ENCODE assay signal across 8 cellular contexts in the genomic region with DNA sequence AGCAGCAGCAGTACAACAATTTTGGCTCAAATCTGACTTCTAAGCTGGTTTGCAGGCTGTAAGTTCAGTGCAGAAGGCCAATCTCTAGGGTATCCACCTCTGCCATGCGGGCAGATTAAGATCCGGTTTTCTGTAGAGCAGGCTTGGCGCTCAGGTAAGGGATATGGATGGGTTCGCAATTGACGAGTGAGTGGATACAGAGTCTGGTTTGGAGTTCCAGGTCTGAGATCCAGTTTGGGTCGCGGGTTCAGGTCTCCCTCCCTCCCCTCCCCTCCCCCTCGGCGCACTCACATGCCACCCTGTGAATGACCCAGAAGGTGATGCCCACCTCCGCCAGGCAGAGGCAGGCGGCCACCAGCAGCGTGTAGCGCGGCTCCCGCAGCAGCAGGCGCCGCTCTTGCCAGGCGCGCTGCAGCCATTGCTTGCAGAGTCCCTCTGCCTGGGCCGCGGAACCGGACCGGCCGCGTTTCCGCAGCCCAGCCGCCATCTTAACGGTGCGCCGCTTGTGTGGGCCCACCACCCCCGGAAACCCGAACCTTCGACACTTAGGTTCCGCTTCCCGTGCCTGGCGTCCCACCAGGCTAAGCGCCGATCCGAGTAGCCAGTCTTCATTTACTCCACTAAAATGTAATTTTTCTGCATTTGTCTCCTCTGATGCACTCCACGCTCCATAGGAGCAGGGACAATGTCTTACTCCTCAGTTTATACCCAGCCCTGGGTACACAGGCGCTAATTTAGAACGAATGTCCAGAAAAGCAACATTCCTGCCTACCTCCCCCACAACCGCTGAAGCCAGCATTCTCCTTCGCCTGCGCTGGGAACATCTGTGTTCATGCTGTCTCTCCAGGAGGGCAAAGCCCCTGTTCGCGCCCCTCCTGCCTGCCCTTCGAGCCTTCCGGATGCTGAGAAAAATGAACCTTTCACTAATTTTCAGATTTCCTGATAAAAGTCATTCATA. TPM values are rescaled to one million over a fixed set of nuclear protein-coding genes. Genes with fewer than 3 reads are reported as not detected.
DNase-seq lines count a peak whose midpoint lies in the region; ATAC-seq, FAIRE-seq and TF ChIP-seq lines count a peak whose summit lies in the region.

TSS of gene ALG3 (minus strand) at position 509 of the 958 bp plus-strand sequence. CDS start at position 487, 22 bp downstream.

- H3K27me3 Mint-ChIP-seq in CD14-positive monocyte (ENCODE audit: low read depth in 3 of 3): peaks cover 0 to 3% (median under 1%) of the 10 kb centered on the region in 3 donors

- H3K36me3 ChIP-seq in NT2/D1 (ENCODE audit: insufficient read depth, insufficient read length, low read length) (peaks cover 28% of the 10 kb centered on the region), endothelial cell of umbilical vein (ENCODE audit: control insufficient read depth in 2 of 2, extremely low read depth in 1 of 2, insufficient read depth in 2 of 2, low read length in 2 of 2) (peaks cover 0 to 10% of the 10 kb centered on the region in 2 experiments)

- peak; percentile 42 for FAIRE-seq in endothelial cell of umbilical vein (lab: Jason Lieb, UNC)

- H3K9me1 ChIP-seq in endothelial cell of umbilical vein (replicated peaks; ENCODE audit: control insufficient read depth, extremely low read depth, insufficient read depth, low read length): no peaks in the 10 kb centered on the region

- H3K9me3 Mint-ChIP-seq in CD14-positive monocyte: no peaks in the 10 kb centered on the region

- H3K27me3 ChIP-seq in HL-60 (ENCODE audit: insufficient read depth, poor library complexity, severe bottlenecking): no peaks in the 10 kb centered on the region
- H3K27me3 ChIP-seq in NT2/D1 (ENCODE audit: insufficient read depth, insufficient read length): no peaks in the 10 kb centered on the region
- H3K27me3 ChIP-seq in endothelial cell of umbilical vein (ENCODE audit: control insufficient read depth in 2 of 2, insufficient read depth in 2 of 2, low read length in 2 of 2): no peaks in the 10 kb centered on the region

- dilution Hi-C loops in endothelial cell of umbilical vein (cut with MboI; ENCODE audit: extremely low pct_ligation_motif_present, low sequenced_read_pairs): no loop called here

- DNase-seq in CD14-positive monocyte (ENCODE audit: low spot score): peak; percentile 87
- peak; percentile 82 to 86 for DNase-seq in HL-60 (ENCODE audit: low read depth in 1 of 2, low spot score in 1 of 2)
- peak; percentile 85 for DNase-seq in NT2/D1 (ENCODE audit: low read depth, low spot score)
- peak; percentile 95 for DNase-seq in activated CD8-positive, alpha-beta memory T cell treated with anti-CD3 and anti-CD28 coated beads, Interleukin-2, amount 50 U/mL, for 48 hours
- peak; percentile 83 for DNase-seq in endothelial cell of umbilical vein (ENCODE audit: low read depth, low spot score)
- DNase-seq in middle frontal gyrus (ENCODE audit: extremely low spot score, low spot score): peak; percentile 71
- DNase-seq in stimulated activated CD8-positive, alpha-beta memory T cell treated with anti-CD3 and anti-CD28 coated beads, Interleukin-15, amount 100 ng/mL, for 48 hours (ENCODE audit: low read depth in 2 of 2): peak; percentile 76

- H3K9ac ChIP-seq in NT2/D1 (ENCODE audit: insufficient read length, low read depth) (peak within 1 kb of the TSS; percentile 98), endothelial cell of umbilical vein (replicated peaks; ENCODE audit: extremely low read depth, insufficient read depth, low read length) (peak within 1 kb of the TSS; percentile 90)

- peaks cover 11% of the 10 kb centered on the region for H3K4me1 Mint-ChIP-seq in CD14-positive monocyte

- peak within 1 kb of the TSS; percentile 99 for H2AFZ ChIP-seq in endothelial cell of umbilical vein (ENCODE audit: low read depth, low read length)

- TF ChIP-seq CTCF in CD14-positive monocyte (IDR thresholded peaks at IDR 0.05): no peak
- TF ChIP-seq CTCF in HL-60 (IDR thresholded peaks at IDR 0.05; ENCODE audit: insufficient read depth, low read length): no peak
- no peak for TF ChIP-seq CTCF in endothelial cell of umbilical vein (IDR thresholded peaks at IDR 0.05; ENCODE audit: extremely low read depth in 1 of 2, insufficient read depth in 1 of 2, low read depth in 1 of 2, low read length in 2 of 2)

- H3K9me3 ChIP-seq in NT2/D1 (ENCODE audit: insufficient read depth, low read length): no peaks in the 10 kb centered on the region
- H3K9me3 ChIP-seq in endothelial cell of umbilical vein (replicated peaks; ENCODE audit: control insufficient read depth, insufficient read depth, low read length): no peaks in the 10 kb centered on the region

- POLR2A ChIA-PET in endothelial cell of umbilical vein (lab: Charles Lee): no interaction called here

- H4K20me1 ChIP-seq in endothelial cell of umbilical vein (replicated peaks; ENCODE audit: control insufficient read depth, extremely low read depth, insufficient read depth, low read length): no peaks in the 10 kb centered on the region

- peaks cover 22 to 24% of the 10 kb centered on the region in 2 donors for H3K36me3 Mint-ChIP-seq in CD14-positive monocyte

- intact Hi-C loops in CD14-positive monocyte (cut with micrococcal nuclease) (loop anchor here (2.0 to 5.0 kb wide), 4 partner anchors 49 to 74 kb away; partner anchors contain the start of genes ABCF3 (in 2 of the 2), AP2M1 (in 1 of the 2), EIF4G1 (in 1 of the 2) and PSMD2 (in 1 of the 2)), endothelial cell of umbilical vein (cut with micrococcal nuclease) (loop anchor here (1.0 to 5.0 kb wide), 2 partner anchors 51 to 206 kb away; partner anchors contain the start of gene PSMD2)

- BruUV-seq in endothelial cell of umbilical vein (replicated peaks; lab: Mats Ljungman, UMichigan): no TSS peak

- H3K4me2 ChIP-seq in endothelial cell of umbilical vein (ENCODE audit: insufficient read depth, low read length): peak within 1 kb of the TSS; percentile 97

- H3K27ac ChIP-seq in HL-60 (replicated peaks): peak within 1 kb of the TSS; percentile 94
- peak within 1 kb of the TSS; percentile 89 for H3K27ac ChIP-seq in endothelial cell of umbilical vein (ENCODE audit: insufficient read depth, low read depth, low read length)

- peak within 1 kb of the TSS; percentile 96 to 98 (median 97) for H3K27ac Mint-ChIP-seq in CD14-positive monocyte

- peak; percentile 92 for TF ChIP-seq POLR2A in endothelial cell of umbilical vein (IDR thresholded peaks at IDR 0.05; ENCODE audit: low read depth, low read length)

- H3K4me3 ChIP-seq in HL-60 (replicated peaks; ENCODE audit: insufficient read depth, low read length) (peak within 1 kb of the TSS; percentile 95), NT2/D1 (ENCODE audit: insufficient read length, low read depth) (peak within 1 kb of the TSS; percentile 97), endothelial cell of umbilical vein (replicated peaks in 1 of 3; ENCODE audit: insufficient read depth in 1 of 3, low read depth in 1 of 3, low read length in 3 of 3) (peak within 1 kb of the TSS; percentile 15 to 100 (median 76))

- peak; percentile 43 for ATAC-seq in GM19372 (IDR thresholded peaks at IDR 0.05; ENCODE audit: low read depth, unreplicated experiment)

- peak within 1 kb of the TSS; percentile 88 to 90 for H3K4me3 Mint-ChIP-seq in CD14-positive monocyte

- CTCF ChIA-PET in endothelial cell of umbilical vein (lab: Charles Lee): interaction anchor here (1.2 to 1.4 kb wide), 5 partner anchors 18 to 359 kb away, joined by 3 to 21 read pairs (median 6); partner anchors contain the start of gene ABCF3

- peaks cover 4% of the 10 kb centered on the region for H3K79me2 ChIP-seq in endothelial cell of umbilical vein (ENCODE audit: control insufficient read depth, insufficient read depth, low read length)

- H3K4me1 ChIP-seq in NT2/D1 (ENCODE audit: insufficient read depth, insufficient read length) (no peaks in the 10 kb centered on the region), endothelial cell of umbilical vein (ENCODE audit: control insufficient read depth, extremely low read depth, insufficient read depth, low read length) (peaks cover 7% of the 10 kb centered on the region)

TF ChIP-seq in endothelial cell of umbilical vein, 7 proteins besides CTCF, POLR2A, EP300 and RAD21:
- TF ChIP-seq EZH2 (IDR thresholded peaks at IDR 0.05; ENCODE audit: borderline replicate concordance, low read depth, low read length, severe bottlenecking) (no peak), GATA2 (IDR thresholded peaks at IDR 0.05; ENCODE audit: insufficient read depth, insufficient read length, low read depth, low read length) (no peak), FOS (IDR thresholded peaks at IDR 0.05; ENCODE audit: borderline replicate concordance, insufficient read depth, low read length) (no peak), MYC (IDR thresholded peaks at IDR 0.05; ENCODE audit: low read depth, low read length) (peak; percentile 46), JUN (IDR thresholded peaks at IDR 0.05; ENCODE audit: borderline replicate concordance, insufficient read depth, insufficient read length, low read depth) (no peak), MAX (IDR thresholded peaks at IDR 0.05; ENCODE audit: insufficient read depth, insufficient read length) (peak; percentile 37), POLR2AphosphoS5 (IDR thresholded peaks at IDR 0.05; ENCODE audit: insufficient read depth, low read depth, low read length) (peak; percentile 93)
TF ChIP-seq in endothelial cell of umbilical vein: peak in this region for 3.

RNA-seq across cellular contexts. Expression of gene ALG3, which starts in this region (rescaled TPM):
- polyA plus RNA-seq in CD14-positive monocyte (10 to 100 TPM; 56.4 to 60.8 TPM), endothelial cell of umbilical vein (99.9 and 102 TPM in 2 replicates)
- 37.7 and 42.9 TPM in 2 replicates for total RNA-seq in endothelial cell of umbilical vein
- 39.2 and 44.1 TPM in 2 replicates for polyA plus RNA-seq in endothelial cell of umbilical vein (2011; cell fraction: cytosol; rRNA removed)
- polyA plus RNA-seq in endothelial cell of umbilical vein (2011; cell fraction: nucleus; rRNA removed): 45.4 and 49.9 TPM in 2 replicates
- polyA plus RNA-seq in endothelial cell of umbilical vein (2012): 32.7 and 35.5 TPM in 2 replicates
- 126 and 132 TPM in 2 replicates for polyA minus RNA-seq in endothelial cell of umbilical vein
- polyA minus RNA-seq in endothelial cell of umbilical vein (2011; cell fraction: cytosol; rRNA and poly(A)+ RNA removed): 129 TPM
- polyA minus RNA-seq in endothelial cell of umbilical vein (2011; cell fraction: nucleus; rRNA and poly(A)+ RNA removed): 38.5 and 50.1 TPM in 2 replicates

Comparison
In these comparisons a context has a peak if more than half of its experiments do, and no peak if none do; other contexts are left out.
1. Peak in every context shown above with its lines: DNase-seq, ATAC-seq, H3K4me3 ChIP-seq and H3K27ac ChIP-seq.